ENCODE assay signal across 8 cellular contexts in the genomic region with DNA sequence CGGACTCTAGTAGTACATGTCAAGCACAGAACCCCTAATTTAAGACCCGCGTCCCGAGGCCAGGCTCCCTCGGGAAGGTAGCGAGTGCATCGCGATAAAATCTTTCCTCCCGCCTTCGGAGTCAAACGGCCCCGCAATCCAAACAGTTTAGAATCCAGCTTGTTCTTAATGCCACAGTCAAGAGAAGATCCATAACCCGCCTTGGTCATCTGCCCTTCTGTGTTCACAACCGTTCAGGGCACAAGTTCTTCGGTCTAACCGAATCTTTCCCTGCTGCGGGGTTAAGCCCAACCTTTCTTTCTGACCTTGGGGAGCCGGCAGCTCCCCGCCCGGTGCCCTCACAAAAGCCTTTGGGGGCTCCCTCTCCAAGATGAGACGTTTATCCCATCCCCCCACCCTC. TPM values are rescaled to one million over a fixed set of nuclear protein-coding genes. Genes with fewer than 3 reads are reported as not detected.
A peak's percentile ranks its signal among the peaks of the same experiment; 100 is the strongest.
DNase-seq lines count a peak whose midpoint lies in the region; ATAC-seq, FAIRE-seq and TF ChIP-seq lines count a peak whose summit lies in the region.

No MANE protein-coding gene starts in this region.

- FAIRE-seq in RCC 7860 (lab: Jason Lieb, UNC), result no peak

- POLR2A ChIA-PET in Panc1 (lab: Charles Lee), result interaction anchor here (0.6 kb wide), 1 partner anchor 1884 kb away, joined by 5 read pairs; no protein-coding TSS in a partner anchor

- H3K27me3 Mint-ChIP-seq in T-helper 1 cell treated with Interleukin-12 subunit alpha and Interleukin-12 subunit beta and Interleukin-4 antibody, amounts not matched to agents 30 μg/mL and 1 μg/mL, for 36 hours (ENCODE audit: low read depth), result no peaks in the 10 kb centered on the region
- no peaks in the 10 kb centered on the region for H3K27me3 Mint-ChIP-seq in dendritic cell treated with granulocyte-macrophage colony-stimulating factor and Interleukin-4, amounts not matched to agents 40 ng/mL and 50 ng/mL, for 4 days

- H3K27ac Mint-ChIP-seq in T-helper 1 cell treated with Interleukin-12 subunit alpha and Interleukin-12 subunit beta and Interleukin-4 antibody, amounts not matched to agents 30 μg/mL and 1 μg/mL, for 36 hours, result peak overlapping the region; percentile 98
- H3K27ac Mint-ChIP-seq in dendritic cell treated with granulocyte-macrophage colony-stimulating factor and Interleukin-4, amounts not matched to agents 40 ng/mL and 50 ng/mL, for 4 days, result peak overlapping the region; percentile 92

- CTCF ChIA-PET in Panc1 (lab: Charles Lee), result interaction anchor here (0.6 to 1.1 kb wide), 3 partner anchors 139 to 643 kb away, joined by 3 to 7 read pairs (median 5); no protein-coding TSS in a partner anchor

- H3K4me1 ChIP-seq in Panc1 (ENCODE audit: control insufficient read depth, insufficient read depth, low read length), result peaks cover 39% of the 10 kb centered on the region
- H3K4me1 ChIP-seq in mucosa of descending colon (ENCODE audit: low read depth), result peaks cover 53% of the 10 kb centered on the region

- no peak for TF ChIP-seq CTCF in Panc1 (IDR thresholded peaks at IDR 0.05)
- TF ChIP-seq CTCF in mucosa of descending colon (IDR thresholded peaks at IDR 0.05), result no peak

- DNase-seq in T-helper 1 cell (no peak), Panc1 (ENCODE audit: low read depth, low spot score) (no peak), mucosa of descending colon (peak in 1 of 3 donors; percentile 40), RCC 7860 (ENCODE audit: low spot score) (no peak), SKM-1 treated with dmso at 0.1 percent for 144 hours (lab: John Stamatoyannopoulos, UW; ENCODE audit: unreplicated experiment) (no peak), GDM1 (lab: John Stamatoyannopoulos, UW) (no peak)

- no peaks in the 10 kb centered on the region for H3K9me3 Mint-ChIP-seq in T-helper 1 cell treated with Interleukin-12 subunit alpha and Interleukin-12 subunit beta and Interleukin-4 antibody, amounts not matched to agents 30 μg/mL and 1 μg/mL, for 36 hours
- no peaks in the 10 kb centered on the region for H3K9me3 Mint-ChIP-seq in dendritic cell treated with granulocyte-macrophage colony-stimulating factor and Interleukin-4, amounts not matched to agents 40 ng/mL and 50 ng/mL, for 4 days

- H3K9me3 ChIP-seq in Panc1 (ENCODE audit: control insufficient read depth, insufficient read depth, low read depth, low read length), result no peaks in the 10 kb centered on the region
- no peaks in the 10 kb centered on the region for H3K9me3 ChIP-seq in mucosa of descending colon

- peak overlapping the region; percentile 88 to 98 for H3K4me3 ChIP-seq in Panc1 (ENCODE audit: low read depth in 2 of 2, low read length in 2 of 2)
- H3K4me3 ChIP-seq in mucosa of descending colon, result peak overlapping the region; percentile 91

- H3K27ac ChIP-seq in Panc1 (ENCODE audit: low read length), result peak overlapping the region; percentile 96

- ATAC-seq in Panc1 (no peak), mucosa of descending colon (no peak)

- BruUV-seq in Panc1 (replicated peaks; lab: Mats Ljungman, UMichigan), result no TSS peak

- H3K36me3 ChIP-seq in Panc1 (ENCODE audit: control insufficient read depth, insufficient read depth, low read length) (peaks cover 35% of the 10 kb centered on the region), mucosa of descending colon (ENCODE audit: low read depth) (no peaks in the 10 kb centered on the region)

- in situ Hi-C loops in Panc1 (cut with HindIII; ENCODE audit: low pct_unique_long_range_greater_than_20kb, low sequenced_read_pairs), result no loop called here

- peaks cover 54% of the 10 kb centered on the region for H3K4me1 Mint-ChIP-seq in T-helper 1 cell treated with Interleukin-12 subunit alpha and Interleukin-12 subunit beta and Interleukin-4 antibody, amounts not matched to agents 30 μg/mL and 1 μg/mL, for 36 hours (ENCODE audit: low read depth)
- peaks cover 57% of the 10 kb centered on the region for H3K4me1 Mint-ChIP-seq in dendritic cell treated with granulocyte-macrophage colony-stimulating factor and Interleukin-4, amounts not matched to agents 40 ng/mL and 50 ng/mL, for 4 days (ENCODE audit: low read depth)

- intact Hi-C loops in Panc1 (cut with micrococcal nuclease; ENCODE audit: unreplicated experiment) (no loop called here), mucosa of descending colon (cut with DNase I, micrococcal nuclease) (no loop called here)
- intact Hi-C loops in dendritic cell treated with granulocyte-macrophage colony-stimulating factor and Interleukin-4, amounts not matched to agents 40 ng/mL and 50 ng/mL, for 4 days (cut with micrococcal nuclease), result loop anchor here (5.0 to 10.0 kb wide), 2 partner anchors 83 to 244 kb away; partner anchors contain the start of gene CDC42EP4

- no peaks in the 10 kb centered on the region for H3K27me3 ChIP-seq in Panc1 (ENCODE audit: control insufficient read depth, insufficient read depth, low read length)

- H3K4me3 Mint-ChIP-seq in T-helper 1 cell treated with Interleukin-12 subunit alpha and Interleukin-12 subunit beta and Interleukin-4 antibody, amounts not matched to agents 30 μg/mL and 1 μg/mL, for 36 hours, result peak overlapping the region; percentile 91
- H3K4me3 Mint-ChIP-seq in dendritic cell treated with granulocyte-macrophage colony-stimulating factor and Interleukin-4, amounts not matched to agents 40 ng/mL and 50 ng/mL, for 4 days, result peak overlapping the region; percentile 99

- peaks cover 24% of the 10 kb centered on the region for H3K36me3 Mint-ChIP-seq in T-helper 1 cell treated with Interleukin-12 subunit alpha and Interleukin-12 subunit beta and Interleukin-4 antibody, amounts not matched to agents 30 μg/mL and 1 μg/mL, for 36 hours (ENCODE audit: low read depth)
- H3K36me3 Mint-ChIP-seq in dendritic cell treated with granulocyte-macrophage colony-stimulating factor and Interleukin-4, amounts not matched to agents 40 ng/mL and 50 ng/mL, for 4 days (ENCODE audit: low read depth), result peaks cover 44% of the 10 kb centered on the region

RNA-seq across cellular contexts. Expression of gene CPSF4L, which starts 30.3 kb away (rescaled TPM):
- not detected for total RNA-seq in Panc1 (2021; ENCODE audit: unreplicated experiment)
- not detected for polyA plus RNA-seq in Panc1 (2012; ENCODE audit: insufficient read length)
- not detected for total RNA-seq in mucosa of descending colon

RNA-seq across cellular contexts. Expression of gene COG1, which starts 38.5 kb away (rescaled TPM):
- 41.2 TPM for total RNA-seq in Panc1 (2021; ENCODE audit: unreplicated experiment)
- polyA plus RNA-seq in Panc1 (2012; ENCODE audit: insufficient read length), result 42.3 TPM
- 10 to 100 TPM; 55.7 to 66.0 (median 57.9) TPM for total RNA-seq in mucosa of descending colon
